Comparison of ENCODE assay signal across 8 cellular contexts in the genomic region with DNA sequence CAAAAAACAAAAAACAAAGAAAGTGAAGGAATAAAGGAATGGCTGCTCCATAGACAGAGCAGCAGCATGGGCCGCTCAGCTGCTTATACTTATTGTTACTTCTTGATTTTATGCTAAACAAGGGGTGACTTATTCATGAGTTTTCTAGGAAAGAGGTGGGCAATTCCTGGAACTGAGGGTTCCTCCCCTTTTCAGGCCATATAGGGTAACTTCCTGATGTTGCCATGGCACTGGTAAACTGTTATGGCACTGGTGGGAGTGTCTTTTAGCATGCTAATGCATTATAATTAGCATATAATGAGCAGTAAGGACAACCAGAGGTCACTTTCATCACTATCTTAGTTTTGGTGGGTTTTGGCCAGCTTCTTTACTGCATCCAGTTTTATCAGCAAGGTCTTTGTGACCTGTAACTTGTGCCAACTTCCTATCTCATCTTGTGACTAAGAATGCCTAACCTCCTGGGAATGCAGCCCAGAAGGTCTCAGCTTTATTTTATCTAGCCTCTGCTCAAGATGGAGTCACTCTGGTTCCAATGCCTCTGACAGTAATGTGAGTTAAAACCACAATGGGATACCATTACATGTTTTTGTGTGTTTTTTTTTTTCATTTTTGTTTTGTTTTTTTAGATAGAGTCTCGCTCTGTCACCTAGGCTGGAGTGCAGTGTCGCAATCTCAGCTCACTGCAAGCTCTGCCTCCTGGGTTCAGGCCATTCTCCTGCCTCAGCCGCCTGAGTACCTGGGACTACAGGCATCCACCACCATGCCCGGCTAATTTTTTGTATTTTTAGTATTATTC.
DNase-seq lines count a peak whose midpoint lies in the region; ATAC-seq, FAIRE-seq and TF ChIP-seq lines count a peak whose summit lies in the region.
"Not testable (repeated sequence)": the region's sequence is repeated elsewhere in the genome, so short reads cannot be mapped to it uniquely, and the experiment has no call there.

No MANE protein-coding gene starts in this region.

- not testable (repeated sequence) for H3K4me3 Mint-ChIP-seq in WTC11

- H3K79me1 ChIP-seq in IMR-90 (ENCODE audit: low read depth in 1 of 2, low read length in 2 of 2); H1 (ENCODE audit: low read depth, low read length): not testable (repeated sequence)

- H4K5ac ChIP-seq in IMR-90 (ENCODE audit: low read depth, low read length); H1 (ENCODE audit: insufficient read length, low read depth, low read length): not testable (repeated sequence)

- H2AK9ac ChIP-seq in IMR-90 (replicated peaks; ENCODE audit: low read depth, low read length, poor library complexity) = not testable (repeated sequence)

- H3K23ac ChIP-seq in IMR-90 (ENCODE audit: low read depth, low read length); H1 (ENCODE audit: insufficient read length): not testable (repeated sequence)

- not testable (repeated sequence) for H3K18ac ChIP-seq in IMR-90 (ENCODE audit: low read depth, low read length); H1 (ENCODE audit: extremely low read depth, low read length)

- H3K27ac Mint-ChIP-seq in WTC11 = not testable (repeated sequence)

- DNase-seq in CD1c-positive myeloid dendritic cell (ENCODE audit: extremely low spot score) (peak; percentile 95), IMR-90 (peak; percentile 70), PC-3 (peak; percentile 58), amniotic epithelial cell (ENCODE audit: low read depth) (peak; percentile 82), small intestine (peak; percentile 57)
- not testable (repeated sequence) for DNase-seq in WTC11 (ENCODE audit: low spot score); H1 (ENCODE audit: low read depth in 1 of 2, low spot score in 2 of 2); left ventricle myocardium superior

- H3K4me2 ChIP-seq in IMR-90 (ENCODE audit: low read depth, low read length); PC-3 (ENCODE audit: low read length); H1 (ENCODE audit: insufficient read depth in 1 of 2, low read depth in 2 of 2, low read length in 2 of 2): not testable (repeated sequence)

- TF ChIP-seq POLR2A in IMR-90 (IDR thresholded peaks at IDR 0.05; ENCODE audit: low read depth, low read length); H1 (IDR thresholded peaks at IDR 0.05; ENCODE audit: control extremely low read depth in 1 of 2, low read depth in 2 of 2, low read length in 2 of 2): not testable (repeated sequence)

- H3K27ac ChIP-seq in IMR-90 (ENCODE audit: insufficient read depth, low read length); PC-3 (ENCODE audit: low read length); H1 (ENCODE audit: low read depth, low read length); small intestine (ENCODE audit: low read depth in 1 of 2, low read length in 1 of 2): not testable (repeated sequence)

- TF ChIP-seq EP300 in H1 (IDR thresholded peaks at IDR 0.05; ENCODE audit: borderline replicate concordance in 1 of 2, low read depth in 2 of 2, low read length in 2 of 2) = not testable (repeated sequence)

- H2BK120ac ChIP-seq in IMR-90 (ENCODE audit: low read depth, low read length) = peak overlapping the region; percentile 19; the same call in 1 of the 2 replicates
- H2BK120ac ChIP-seq in H1 (replicated peaks; ENCODE audit: low read depth, low read length) = not testable (repeated sequence)

- H4K8ac ChIP-seq in IMR-90 (ENCODE audit: low read depth in 2 of 2, low read length in 2 of 2); H1 (ENCODE audit: extremely low read depth, insufficient read depth, low read length): not testable (repeated sequence)

- POLR2A ChIA-PET in IMR-90 (lab: Charles Lee; ENCODE audit: unreplicated experiment); PC-3 (lab: Charles Lee; ENCODE audit: unreplicated experiment); H1 (lab: Charles Lee; ENCODE audit: partially characterized antibody): not testable (repeated sequence)
- POLR2A ChIA-PET in WTC11 (lab: Charles Lee) = interaction anchor here (0.7 kb wide), 1 partner anchor 120 kb away, joined by 3 read pairs; no protein-coding TSS in a partner anchor

- not testable (repeated sequence) for H3K9me1 ChIP-seq in IMR-90 (ENCODE audit: insufficient read depth, low read length)

- not testable (repeated sequence) for H3K9ac ChIP-seq in IMR-90 (ENCODE audit: low read depth, low read length); PC-3 (ENCODE audit: low read length); H1 (replicated peaks in 1 of 4; ENCODE audit: extremely low read depth in 1 of 4, low read depth in 3 of 4, low read length in 3 of 4)

- peaks cover 12% of the 10 kb centered on the region for H3K9me3 Mint-ChIP-seq in WTC11

- not testable (repeated sequence) for H2BK5ac ChIP-seq in IMR-90 (ENCODE audit: low read depth, low read length, poor library complexity, severe bottlenecking); H1 (ENCODE audit: low read depth, low read length)

- not testable (repeated sequence) for H3K27me3 Mint-ChIP-seq in WTC11 (ENCODE audit: low read depth)

- FAIRE-seq in H1 (lab: Jason Lieb, UNC); small intestine (lab: Jason Lieb, UNC): not testable (repeated sequence)

- H4K91ac ChIP-seq in IMR-90 (ENCODE audit: insufficient read depth, low read depth, low read length); H1 (replicated peaks; ENCODE audit: insufficient read length, low read length): not testable (repeated sequence)

- H2BK20ac ChIP-seq in IMR-90 (ENCODE audit: low read depth, low read length); H1 (ENCODE audit: low read length): not testable (repeated sequence)

- no CpG with 5 or more reads among the region's 5 CpGs for WGBS in IMR-90 (ENCODE audit: extremely low coverage in 2 of 2, insufficient read length in 1 of 2), 2 experiments
- WGBS in H1 (ENCODE audit: extremely low coverage in 1 of 2, insufficient coverage in 1 of 2, insufficient read length in 1 of 2, insufficient replicate concordance in 2 of 2, low coverage in 1 of 2, low lambda C conversion rate in 2 of 2, missing lambda C conversion rate in 1 of 2), 2 experiments = 98% methylated on average over 5 of the region's 5 CpGs; no CpG with 5 or more reads in 1 of the 2 experiments
- WGBS in small intestine, 3 donors = 94 to 98% (median 95%) methylated on average over 5 of the region's 5 CpGs

- H3F3A ChIP-seq in PC-3 (ENCODE audit: low read length, unreplicated experiment) = not testable (repeated sequence)

- H3K79me2 ChIP-seq in PC-3 (ENCODE audit: low read length); H1 (ENCODE audit: control insufficient read depth in 1 of 2, insufficient read depth in 2 of 2, low read length in 2 of 2): not testable (repeated sequence)

- not testable (repeated sequence) for H2AK5ac ChIP-seq in IMR-90 (ENCODE audit: low read depth, low read length); H1 (ENCODE audit: low read depth, low read length)

- H3K36me3 Mint-ChIP-seq in WTC11 = not testable (repeated sequence)

- in situ Hi-C loops in IMR-90 (cut with MboI; ENCODE audit: low sequenced_read_pairs) = not testable (repeated sequence)

- not testable (repeated sequence) for BruUV-seq in IMR-90 (replicated peaks; lab: Mats Ljungman, UMichigan); PC-3 (replicated peaks; lab: Mats Ljungman, UMichigan)

- not testable (repeated sequence) for H3K9me3 ChIP-seq in IMR-90 (ENCODE audit: control insufficient read depth, insufficient read depth, low read length); PC-3 (ENCODE audit: low read length); H1 (ENCODE audit: insufficient read depth in 2 of 2, low read depth in 1 of 2, low read length in 1 of 2); small intestine (ENCODE audit: control insufficient read depth, low read depth)

- H3K9me2 ChIP-seq in PC-3 (replicated peaks; ENCODE audit: low read length) = not testable (repeated sequence)

- TF ChIP-seq CTCF in IMR-90 (conservative IDR thresholded peaks at IDR 0.05; ENCODE audit: low read depth, low read length); PC-3 (conservative IDR thresholded peaks at IDR 0.05; ENCODE audit: low read depth, low read length); WTC11 (IDR thresholded peaks at IDR 0.05); H1 (IDR thresholded peaks at IDR 0.05; ENCODE audit: control extremely low read depth in 1 of 3, insufficient read depth in 1 of 3, low read depth in 1 of 3, low read length in 3 of 3): not testable (repeated sequence)

- ATAC-seq in IMR-90 (ENCODE audit: low read depth) = peak; percentile 46
- not testable (repeated sequence) for ATAC-seq in PC-3, WTC11
- peak; percentile 50 for ATAC-seq in left ventricle myocardium superior

- H2BK15ac ChIP-seq in IMR-90 (ENCODE audit: low read depth, low read length); H1 (ENCODE audit: low read length): not testable (repeated sequence)

- H3K36me3 ChIP-seq in IMR-90 (ENCODE audit: control insufficient read depth, insufficient read depth, low read length); PC-3 (ENCODE audit: low read depth, low read length); H1 (ENCODE audit: control insufficient read depth in 2 of 4, insufficient read depth in 4 of 4, low read length in 3 of 4); small intestine (ENCODE audit: control insufficient read depth in 2 of 2, insufficient read depth in 2 of 2, low read length in 2 of 2): not testable (repeated sequence)

- not testable (repeated sequence) for H3K4me1 ChIP-seq in IMR-90 (ENCODE audit: control insufficient read depth, insufficient read depth, low read length); PC-3 (ENCODE audit: insufficient read depth, low read length); H1 (replicated peaks in 1 of 4; ENCODE audit: control insufficient read depth in 3 of 4, insufficient read depth in 4 of 4, low read length in 3 of 4); small intestine (ENCODE audit: control insufficient read depth in 2 of 2, insufficient read depth in 1 of 2, low read depth in 1 of 2, low read length in 1 of 2)

- H3K23me2 ChIP-seq in H1 (ENCODE audit: low read depth, low read length) = not testable (repeated sequence)

- TF ChIP-seq RAD21 in IMR-90 (IDR thresholded peaks at IDR 0.05; ENCODE audit: low read length); H1 (IDR thresholded peaks at IDR 0.05 in 1 of 2, conservative IDR thresholded peaks at IDR 0.05 in 1 of 2; ENCODE audit: low read depth in 2 of 2, low read length in 2 of 2): not testable (repeated sequence)

- H4K20me1 ChIP-seq in IMR-90 (ENCODE audit: insufficient read depth, low read length); PC-3 (ENCODE audit: low read length); H1 (replicated peaks in 1 of 2; ENCODE audit: control insufficient read depth in 1 of 2, insufficient read depth in 2 of 2, low read length in 2 of 2): not testable (repeated sequence)

- not testable (repeated sequence) for H3K4me3 ChIP-seq in IMR-90 (ENCODE audit: insufficient read depth, low read depth, low read length); PC-3 (ENCODE audit: low read length); H1 (ENCODE audit: extremely low read depth in 1 of 4, insufficient read depth in 2 of 4, low read depth in 3 of 4, low read length in 4 of 4); small intestine (ENCODE audit: low read depth in 1 of 2, low read length in 2 of 2)

- CTCF ChIA-PET in IMR-90 (lab: Yijun Ruan, JAX); PC-3 (lab: Charles Lee); H1 (lab: Charles Lee; ENCODE audit: partially characterized antibody): not testable (repeated sequence)
- CTCF ChIA-PET in WTC11 (lab: Charles Lee) = interaction anchor here (0.6 kb wide), 1 partner anchor 20 kb away, joined by 3 read pairs; no protein-coding TSS in a partner anchor

- not testable (repeated sequence) for H3K14ac ChIP-seq in IMR-90 (replicated peaks; ENCODE audit: low read depth, low read length); H1 (ENCODE audit: insufficient read length)

- H3K56ac ChIP-seq in IMR-90 (ENCODE audit: extremely low read depth, insufficient read depth, low read length); H1 (replicated peaks; ENCODE audit: insufficient read length, low read depth, low read length): not testable (repeated sequence)

- H3K4ac ChIP-seq in IMR-90 (ENCODE audit: low read depth, low read length) = peak overlapping the region; percentile 32; the same call in 1 of the 2 replicates
- not testable (repeated sequence) for H3K4ac ChIP-seq in H1 (replicated peaks; ENCODE audit: insufficient read length, low read depth, low read length)

- H2AFZ ChIP-seq in IMR-90 (replicated peaks; ENCODE audit: low read length, poor library complexity); PC-3 (ENCODE audit: low read length); H1 (ENCODE audit: low read length): not testable (repeated sequence)

- peaks cover 14% of the 10 kb centered on the region for H3K4me1 Mint-ChIP-seq in WTC11

- not testable (repeated sequence) for H3K27me3 ChIP-seq in IMR-90 (ENCODE audit: control insufficient read depth, insufficient read depth, low read length); PC-3 (ENCODE audit: low read length); H1 (replicated peaks in 1 of 4; ENCODE audit: control insufficient read depth in 3 of 4, extremely low read depth in 1 of 4, insufficient read depth in 3 of 4, low read length in 3 of 4); small intestine (ENCODE audit: control insufficient read depth in 2 of 2, insufficient read depth in 2 of 2, low read length in 2 of 2)

- dilution Hi-C loops in IMR-90 (cut with HindIII; ENCODE audit: low sequenced_read_pairs, unreplicated experiment) = not testable (repeated sequence)

- intact Hi-C loops in IMR-90 (cut with micrococcal nuclease) = not testable (repeated sequence)
- intact Hi-C loops in PC-3 (cut with micrococcal nuclease) = loop anchor here (5.0 kb wide), 2 partner anchors 43 to 63 kb away; no protein-coding TSS in a partner anchor
- intact Hi-C loops in left ventricle myocardium superior (cut with micrococcal nuclease) = loop anchor here (5.0 kb wide), 1 partner anchor 48 kb away; no protein-coding TSS in a partner anchor

- H2BK12ac ChIP-seq in H1 (ENCODE audit: low read depth, low read length) = not testable (repeated sequence)
